ENCODE assay signal across 11 cellular contexts in genomic region chr5:55575815-55576583, GRCh38. TPM values are rescaled to one million over a fixed set of nuclear protein-coding genes. Genes with fewer than 3 reads are reported as not detected.
DNase-seq lines count a peak whose midpoint lies in the region; ATAC-seq and TF ChIP-seq lines count a peak whose summit lies in the region.
"Had no signal": no experiment of that assay in that cellular context is flagged by ENCODE, and none has a peak within 500 bp of the region (broad histone marks: within the 10 kb centered on the region; RNA-seq: fewer than 3 reads in every experiment).

No MANE protein-coding gene starts in this region.

- no peaks in the 10 kb centered on the region for H3K27me3 ChIP-seq in MM.1S (replicated peaks; ENCODE audit: insufficient read depth, low read length)
- H3K27me3 ChIP-seq in osteoblast (ENCODE audit: insufficient read depth, low read length), result no peaks in the 10 kb centered on the region
- H3K27me3 ChIP-seq in WERI-Rb-1 (ENCODE audit: insufficient read depth, low read depth, severe bottlenecking), result no peaks in the 10 kb centered on the region

- no peaks in the 10 kb centered on the region for H3K9me2 ChIP-seq in MM.1S (replicated peaks; ENCODE audit: insufficient read depth, low read length)

- no peaks in the 10 kb centered on the region for H3K27me3 Mint-ChIP-seq in activated T-helper 17 cell treated with anti-CD3 and anti-CD28 coated beads, Interleukin-2, amount 50 U/mL, for 72 hours
- H3K27me3 Mint-ChIP-seq: memory B cell had no signal

- ATAC-seq in activated T-helper 17 cell treated with anti-CD3 and anti-CD28 coated beads, Interleukin-2, amount 50 U/mL, for 72 hours (replicated peaks), result no peak
- ATAC-seq: activated naive CD4-positive, alpha-beta T cell treated with anti-CD3 and anti-CD28 coated beads, Interleukin-2, amount 50 U/mL, for 72 hours had no signal

- no peaks in the 10 kb centered on the region for H3K4me1 Mint-ChIP-seq in activated T-helper 17 cell treated with anti-CD3 and anti-CD28 coated beads, Interleukin-2, amount 50 U/mL, for 72 hours
- H3K4me1 Mint-ChIP-seq: memory B cell had no signal

- TF ChIP-seq CTCF in MM.1S (IDR thresholded peaks at IDR 0.05; ENCODE audit: low read length) (no peak), cardiac fibroblast (IDR thresholded peaks at IDR 0.05; ENCODE audit: low read depth, low read length) (no peak), osteoblast (IDR thresholded peaks at IDR 0.05; ENCODE audit: extremely low read depth, low read depth, low read length) (no peak), WERI-Rb-1 (IDR thresholded peaks at IDR 0.05; ENCODE audit: low read depth, low read length) (no peak)

- H3K4me1 ChIP-seq in MM.1S (ENCODE audit: low read length) (no peaks in the 10 kb centered on the region), osteoblast (ENCODE audit: insufficient read depth, low read length) (peaks cover 13% of the 10 kb centered on the region)

- peak; percentile 30 to 36 for DNase-seq in AML-193 (lab: John Stamatoyannopoulos, UW)
- peak; percentile 24 for DNase-seq in MM.1S
- peak; percentile 29 to 83 for DNase-seq in cardiac fibroblast (ENCODE audit: low read depth in 2 of 2)
- DNase-seq in osteoblast (ENCODE audit: insufficient read length, low spot score, missing footprints), result no peak
- DNase-seq in WERI-Rb-1, result no peak
- DNase-seq in NCI-H69 (lab: John Stamatoyannopoulos, UW), result no peak
- no peak for DNase-seq in occipital lobe (lab: John Stamatoyannopoulos, UW)
- DNase-seq: NCI-H1092 had no signal

- no peak overlapping the region for H3K4me3 Mint-ChIP-seq in activated T-helper 17 cell treated with anti-CD3 and anti-CD28 coated beads, Interleukin-2, amount 50 U/mL, for 72 hours
- H3K4me3 Mint-ChIP-seq: memory B cell had no signal

- H3K4me2 ChIP-seq in MM.1S (ENCODE audit: low read depth, low read length), result no peak overlapping the region
- peak overlapping the region; percentile 12 for H3K4me2 ChIP-seq in osteoblast (ENCODE audit: insufficient read depth, low read length)

- H3K79me2 ChIP-seq in MM.1S (ENCODE audit: low read length) (no peaks in the 10 kb centered on the region), osteoblast (ENCODE audit: insufficient read depth, low read length) (no peaks in the 10 kb centered on the region)

- no peak overlapping the region for H3K27ac Mint-ChIP-seq in activated T-helper 17 cell treated with anti-CD3 and anti-CD28 coated beads, Interleukin-2, amount 50 U/mL, for 72 hours
- H3K27ac Mint-ChIP-seq: activated naive CD4-positive, alpha-beta T cell treated with anti-CD3 and anti-CD28 coated beads, Interleukin-2, amount 50 U/mL, for 72 hours; memory B cell had no signal

- H3K27ac ChIP-seq in MM.1S (ENCODE audit: low read length), result no peak overlapping the region
- no peak overlapping the region for H3K27ac ChIP-seq in osteoblast (ENCODE audit: low read depth, low read length)
- H3K27ac ChIP-seq in WERI-Rb-1, result no peak overlapping the region

- H2AFZ ChIP-seq in MM.1S (ENCODE audit: low read length), result no peak overlapping the region
- H2AFZ ChIP-seq in osteoblast (ENCODE audit: low read length), result peak overlapping the region; percentile 40

- H3K9me3 ChIP-seq in MM.1S (replicated peaks; ENCODE audit: insufficient read depth, low read length), result no peaks in the 10 kb centered on the region
- H3K9me3 ChIP-seq in osteoblast (ENCODE audit: low read depth, low read length), result no peaks in the 10 kb centered on the region
- H3K9me3 ChIP-seq in WERI-Rb-1 (ENCODE audit: severe bottlenecking), result no peaks in the 10 kb centered on the region

- no peak overlapping the region for H3K9ac ChIP-seq in MM.1S (ENCODE audit: low read length)

- no peaks in the 10 kb centered on the region for H3F3A ChIP-seq in MM.1S (ENCODE audit: insufficient read depth, low read length)

- no peaks in the 10 kb centered on the region for H3K9me3 Mint-ChIP-seq in activated T-helper 17 cell treated with anti-CD3 and anti-CD28 coated beads, Interleukin-2, amount 50 U/mL, for 72 hours
- H3K9me3 Mint-ChIP-seq: activated naive CD4-positive, alpha-beta T cell treated with anti-CD3 and anti-CD28 coated beads, Interleukin-2, amount 50 U/mL, for 72 hours; memory B cell had no signal

- H3K36me3 ChIP-seq in MM.1S (replicated peaks; ENCODE audit: insufficient read depth, low read length) (no peaks in the 10 kb centered on the region), osteoblast (ENCODE audit: insufficient read depth, low read length) (no peaks in the 10 kb centered on the region), WERI-Rb-1 (no peaks in the 10 kb centered on the region)

- H3K4me3 ChIP-seq in MM.1S (ENCODE audit: low read length) (no peak overlapping the region), cardiac fibroblast (replicated peaks in 1 of 2; ENCODE audit: low read depth in 2 of 2, low read length in 2 of 2) (no peak overlapping the region), osteoblast (ENCODE audit: insufficient read depth, low read length) (no peak overlapping the region), WERI-Rb-1 (ENCODE audit: low read depth, low read length) (no peak overlapping the region)

- no peaks in the 10 kb centered on the region for H4K20me1 ChIP-seq in MM.1S (ENCODE audit: insufficient read depth, low read length)
- no peaks in the 10 kb centered on the region for H4K20me1 ChIP-seq in osteoblast (ENCODE audit: insufficient read depth, low read length)

- H3K36me3 Mint-ChIP-seq in activated T-helper 17 cell treated with anti-CD3 and anti-CD28 coated beads, Interleukin-2, amount 50 U/mL, for 72 hours (ENCODE audit: low read depth), result no peaks in the 10 kb centered on the region
- H3K36me3 Mint-ChIP-seq: activated naive CD4-positive, alpha-beta T cell treated with anti-CD3 and anti-CD28 coated beads, Interleukin-2, amount 50 U/mL, for 72 hours; memory B cell had no signal

RNA-seq across cellular contexts. Expression of gene PLPP1, which starts 41.2 kb away (rescaled TPM):
- total RNA-seq in osteoblast, result 53.0 and 69.8 TPM in 2 replicates
- total RNA-seq in activated T-helper 17 cell treated with anti-CD3 and anti-CD28 coated beads, Interleukin-2, amount 50 U/mL, for 72 hours, result 1 to 10 TPM; 4.8 to 9.7 TPM
- total RNA-seq in occipital lobe, result 31.5 TPM

Comparison
In these comparisons a context has a peak if more than half of its experiments do, and no peak if none do; other contexts are left out.
1. DNase-seq: peak in AML-193 (2 of 2), MM.1S (single experiment) and cardiac fibroblast (2 of 2); none in osteoblast (single experiment), WERI-Rb-1 (single experiment), NCI-H69 (single experiment) and occipital lobe (single experiment).